15 cellular contexts compared by ENCODE assay signal in genomic region chr12:93317227-93317626, GRCh38.
DNase-seq lines count a peak whose midpoint lies in the region; TF ChIP-seq lines count a peak whose summit lies in the region.
"Had no signal": no experiment of that assay in that cellular context is flagged by ENCODE, and none has a peak within 500 bp of the region (broad histone marks: within the 10 kb centered on the region; RNA-seq: fewer than 3 reads in every experiment).

No MANE protein-coding gene starts in this region.

- DNase-seq in CMK (ENCODE audit: low read depth) = peak; percentile 32
- peak; percentile 87 for DNase-seq in HT-29 (ENCODE audit: low spot score)
- peak; percentile 68 for DNase-seq in SIG-M5 treated with dmso at 0.1 percent for 504 hours (lab: John Stamatoyannopoulos, UW; ENCODE audit: unreplicated experiment)
- peak; percentile 83 for DNase-seq in kidney tubule cell (ENCODE audit: low spot score)
- DNase-seq in MG63 = no peak
- no peak for DNase-seq in left ventricle myocardium inferior
- DNase-seq in NCI-H2107 (lab: John Stamatoyannopoulos, UW) = no peak
- DNase-seq: activated T-cell treated with anti-CD3 and anti-CD28 coated beads, Interleukin-2, amount 50 U/mL, for 1 hour; HCEC 1CT; natural killer cell; NCI-H2171 treated with DMSO at 0.1 percent for 48 hours; sigmoid colon had no signal

- H3K27ac ChIP-seq in left ventricle myocardium inferior (replicated peaks) = no peak overlapping the region
- H3K27ac ChIP-seq: ascending aorta, BLaER1, foreskin keratinocyte, sigmoid colon had no signal

- peaks cover 17% of the 10 kb centered on the region for H3K4me1 ChIP-seq in left ventricle myocardium inferior
- H3K4me1 ChIP-seq: ascending aorta, BLaER1, foreskin keratinocyte had no signal

- H3K9me3 ChIP-seq in MG63 (no peaks in the 10 kb centered on the region), left ventricle myocardium inferior (replicated peaks) (no peaks in the 10 kb centered on the region)
- H3K9me3 ChIP-seq: ascending aorta, BLaER1, sigmoid colon had no signal

- no peaks in the 10 kb centered on the region for H3K36me3 ChIP-seq in MG63
- H3K36me3 ChIP-seq in left ventricle myocardium inferior = no peaks in the 10 kb centered on the region
- H3K36me3 ChIP-seq: ascending aorta, BLaER1, sigmoid colon had no signal

- intact Hi-C loops in left ventricle myocardium inferior (cut with micrococcal nuclease) = no loop called here

- no peak for TF ChIP-seq CTCF in left ventricle myocardium inferior (IDR thresholded peaks at IDR 0.05; ENCODE audit: borderline replicate concordance)

- H3K4me3 ChIP-seq in MG63 (no peak overlapping the region), left ventricle myocardium inferior (no peak overlapping the region)
- H3K4me3 ChIP-seq: ascending aorta, BLaER1, sigmoid colon had no signal

- no peaks in the 10 kb centered on the region for H3K27me3 ChIP-seq in MG63
- H3K27me3 ChIP-seq in left ventricle myocardium inferior (ENCODE audit: low read depth) = no peaks in the 10 kb centered on the region
- H3K27me3 ChIP-seq: ascending aorta, BLaER1, foreskin keratinocyte, sigmoid colon had no signal

Comparison
In these comparisons a context has a peak if more than half of its experiments do, and no peak if none do; other contexts are left out.
1. DNase-seq: peak in CMK (single experiment), HT-29 (single experiment), SIG-M5 treated with dmso at 0.1 percent for 504 hours (single experiment) and kidney tubule cell (single experiment); none in MG63 (single experiment), left ventricle myocardium inferior (single experiment) and NCI-H2107 (single experiment).